In the genomic region with DNA sequence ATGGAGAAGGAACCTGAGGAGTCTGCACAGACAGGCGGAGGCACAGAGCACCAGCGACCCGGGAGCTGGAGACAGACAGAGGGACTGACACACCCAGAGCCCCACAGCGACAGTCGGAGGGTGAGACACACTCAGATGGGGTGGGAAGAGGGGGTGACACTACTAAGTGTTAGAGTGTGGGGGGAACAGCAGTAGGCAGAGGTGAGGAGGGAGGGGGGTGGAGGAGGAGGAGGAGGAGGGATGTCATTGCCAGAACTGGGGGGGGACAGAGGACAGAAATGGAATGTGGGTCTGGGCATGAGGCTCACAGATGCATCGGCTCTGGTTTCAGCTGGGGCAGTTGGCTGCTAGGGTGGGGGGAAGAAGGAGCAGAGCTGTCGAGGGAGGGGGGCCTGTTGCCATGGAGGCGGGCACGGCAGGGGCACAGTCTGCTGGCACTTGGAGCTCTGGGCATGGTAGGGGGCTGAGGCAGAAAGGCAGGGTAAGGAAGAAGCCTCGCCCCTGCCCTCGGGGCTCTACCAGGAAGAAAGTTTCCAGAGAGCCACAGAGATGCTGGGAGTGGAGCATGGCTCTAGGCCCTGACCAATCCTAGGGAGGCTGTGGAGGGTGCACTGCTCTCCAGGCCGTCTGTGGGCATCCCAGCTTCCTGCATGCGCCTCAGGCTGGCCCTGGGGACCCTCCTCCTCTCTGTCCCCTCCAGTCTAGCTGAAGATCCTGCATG, we compare ENCODE assay signal across 13 cellular contexts. TPM values are rescaled to one million over a fixed set of nuclear protein-coding genes. Genes with fewer than 3 reads are reported as not detected.
DNase-seq lines count a peak whose midpoint lies in the region; ATAC-seq and TF ChIP-seq lines count a peak whose summit lies in the region.
"Had no signal": no experiment of that assay in that cellular context is flagged by ENCODE, and none has a peak within 500 bp of the region (broad histone marks: within the 10 kb centered on the region; RNA-seq: fewer than 3 reads in every experiment).

No MANE protein-coding gene starts in this region.

- no peak overlapping the region for H2AFZ ChIP-seq in GM23338

- H3K36me3 ChIP-seq in GM23338 (ENCODE audit: insufficient read depth) (no peaks in the 10 kb centered on the region), WERI-Rb-1 (no peaks in the 10 kb centered on the region; the same call in 1 of the 2 replicates), skeletal muscle tissue (ENCODE audit: control insufficient read depth in 3 of 3, insufficient read depth in 3 of 3, low read length in 3 of 3) (peaks cover 0 to 5% (median 0%) of the 10 kb centered on the region in 3 donors)

- WGBS in right cardiac atrium = 41% methylated on average over 13 of the region's 13 CpGs

- H3K4me1 Mint-ChIP-seq in GM23338 = peaks cover 84% of the 10 kb centered on the region
- peaks cover 61% of the 10 kb centered on the region for H3K4me1 Mint-ChIP-seq in stimulated activated memory B cell treated with anti-CD40 and anti-IgM and Interleukin-4, amounts not matched to agents 10 μg/mL and 1 μg/mL and 100 μg/mL, for 72 hours

- no peak overlapping the region for H3K4me2 ChIP-seq in GM23338

- H3K27me3 ChIP-seq in GM23338 (ENCODE audit: insufficient read depth) (no peaks in the 10 kb centered on the region), WERI-Rb-1 (ENCODE audit: insufficient read depth, low read depth, severe bottlenecking) (no peaks in the 10 kb centered on the region), right cardiac atrium (ENCODE audit: control insufficient read depth, insufficient read depth) (no peaks in the 10 kb centered on the region), skeletal muscle tissue (ENCODE audit: control insufficient read depth in 3 of 3, insufficient read depth in 3 of 3, low read length in 3 of 3) (no peaks in the 10 kb centered on the region)

- H3K9me3 ChIP-seq in WERI-Rb-1 (ENCODE audit: severe bottlenecking) (no peaks in the 10 kb centered on the region), right cardiac atrium (ENCODE audit: control insufficient read depth, low read length) (no peaks in the 10 kb centered on the region), skeletal muscle tissue (ENCODE audit: control insufficient read depth in 3 of 3, low read length in 3 of 3) (no peaks in the 10 kb centered on the region)

- H3F3A ChIP-seq in GM23338 (replicated peaks; ENCODE audit: low read depth) = peaks cover 31% of the 10 kb centered on the region

- H3K4me3 Mint-ChIP-seq in GM23338 = peak overlapping the region; percentile 15; the same call in 1 of the 3 replicates
- no peak overlapping the region for H3K4me3 Mint-ChIP-seq in stimulated activated memory B cell treated with anti-CD40 and anti-IgM and Interleukin-4, amounts not matched to agents 10 μg/mL and 1 μg/mL and 100 μg/mL, for 72 hours
- H3K4me3 Mint-ChIP-seq: natural killer cell treated with Interleukin-12 subunit alpha and Interleukin-12 subunit beta and Interleukin-15 and Interleukin-18, amount 100 ng/mL, for 72 hours had no signal

- H3K4me1 ChIP-seq in GM23338 (ENCODE audit: insufficient read depth) (peaks cover 71% of the 10 kb centered on the region), right cardiac atrium (ENCODE audit: control insufficient read depth, insufficient read depth, low read length) (peaks cover 70% of the 10 kb centered on the region), skeletal muscle tissue (ENCODE audit: control insufficient read depth in 3 of 3, insufficient read depth in 3 of 3, low read length in 3 of 3) (peaks cover 91 to 97% (median 96%) of the 10 kb centered on the region in 3 donors)

- peaks cover 11% of the 10 kb centered on the region for H4K20me1 ChIP-seq in GM23338 (replicated peaks; ENCODE audit: insufficient read depth)

- H3K4me3 ChIP-seq in GM23338 = no peak overlapping the region
- H3K4me3 ChIP-seq in WERI-Rb-1 (ENCODE audit: low read depth, low read length) = no peak overlapping the region
- H3K4me3 ChIP-seq in right cardiac atrium (ENCODE audit: low read length) = no peak overlapping the region
- H3K4me3 ChIP-seq in skeletal muscle tissue (ENCODE audit: low read length in 3 of 3) = peak overlapping the region; percentile 41 to 72 (median 70)
- H3K4me3 ChIP-seq: GM12878 had no signal

- peaks cover 34% of the 10 kb centered on the region for H3K27me3 Mint-ChIP-seq in GM23338 (ENCODE audit: insufficient read depth, low read depth, poor library complexity)
- no peaks in the 10 kb centered on the region for H3K27me3 Mint-ChIP-seq in stimulated activated memory B cell treated with anti-CD40 and anti-IgM and Interleukin-4, amounts not matched to agents 10 μg/mL and 1 μg/mL and 100 μg/mL, for 72 hours
- H3K27me3 Mint-ChIP-seq: natural killer cell treated with Interleukin-12 subunit alpha and Interleukin-12 subunit beta and Interleukin-15 and Interleukin-18, amount 100 ng/mL, for 72 hours had no signal

- no peaks in the 10 kb centered on the region for H3K9me3 Mint-ChIP-seq in GM23338
- no peaks in the 10 kb centered on the region for H3K9me3 Mint-ChIP-seq in stimulated activated memory B cell treated with anti-CD40 and anti-IgM and Interleukin-4, amounts not matched to agents 10 μg/mL and 1 μg/mL and 100 μg/mL, for 72 hours
- H3K9me3 Mint-ChIP-seq: natural killer cell treated with Interleukin-12 subunit alpha and Interleukin-12 subunit beta and Interleukin-15 and Interleukin-18, amount 100 ng/mL, for 72 hours had no signal

- ATAC-seq in GM23338 (no peak), right cardiac atrium (no peak), GM19023 (IDR thresholded peaks at IDR 0.05; ENCODE audit: unreplicated experiment) (no peak)
- ATAC-seq in stimulated activated memory B cell treated with anti-CD40 and anti-IgM and Interleukin-4, amounts not matched to agents 10 μg/mL and 1 μg/mL and 100 μg/mL, for 72 hours = no peak
- ATAC-seq: GM12878; natural killer cell treated with Interleukin-12 subunit alpha and Interleukin-12 subunit beta and Interleukin-15 and Interleukin-18, amount 100 ng/mL, for 72 hours had no signal

- H3K9me2 ChIP-seq in GM23338 (ENCODE audit: insufficient read depth) = no peaks in the 10 kb centered on the region

- peak overlapping the region; percentile 71 to 87 (median 74) for H3K9ac ChIP-seq in skeletal muscle tissue (ENCODE audit: low read depth in 1 of 3, low read length in 3 of 3)

- TF ChIP-seq CTCF in GM23338 (conservative IDR thresholded peaks at IDR 0.05; ENCODE audit: low read depth in 2 of 2) = no peak
- TF ChIP-seq CTCF in WERI-Rb-1 (IDR thresholded peaks at IDR 0.05; ENCODE audit: low read depth, low read length) = no peak

- no peak overlapping the region for H3K27ac Mint-ChIP-seq in GM23338
- H3K27ac Mint-ChIP-seq in stimulated activated memory B cell treated with anti-CD40 and anti-IgM and Interleukin-4, amounts not matched to agents 10 μg/mL and 1 μg/mL and 100 μg/mL, for 72 hours = no peak overlapping the region
- H3K27ac Mint-ChIP-seq: natural killer cell treated with Interleukin-12 subunit alpha and Interleukin-12 subunit beta and Interleukin-15 and Interleukin-18, amount 100 ng/mL, for 72 hours had no signal

- H3K79me2 ChIP-seq in GM23338 (replicated peaks; ENCODE audit: insufficient read depth) = peaks cover 12% of the 10 kb centered on the region

- no peak for DNase-seq in GM23338 (ENCODE audit: low spot score)
- DNase-seq in WERI-Rb-1 = no peak
- DNase-seq in right cardiac atrium = peak in 2 of 3 donors; percentile 66 to 67
- DNase-seq in stimulated activated CD4-positive, alpha-beta T cell treated with anti-CD3 and anti-CD28 coated beads, Interleukin-1b, Interleukin-23, amount 100 ng/mL, for 48 hours = no peak
- no peak for DNase-seq in stimulated activated CD4-positive, alpha-beta T cell treated with anti-CD3 and anti-CD28 coated beads, Interleukin-4, amount 100 ng/mL, for 24 hours
- DNase-seq: activated CD4-positive, CD25-positive, alpha-beta regulatory T cell treated with anti-CD3 and anti-CD28 coated beads, Interleukin-2, amount 50 U/mL, for 72 hours; activated effector memory CD4-positive, alpha-beta T cell treated with anti-CD3 and anti-CD28 coated beads, Interleukin-2, amount 50 U/mL, for 16 hours; NCI-H2081 had no signal

- H3K27ac ChIP-seq in GM23338 (ENCODE audit: low read depth) = 0 out of 2 replicates have a peak overlapping the region, but pooled peaks have one; percentile 63
- H3K27ac ChIP-seq in WERI-Rb-1 = peak overlapping the region; percentile 50
- H3K27ac ChIP-seq in right cardiac atrium (ENCODE audit: low read length) = peak overlapping the region; percentile 73
- H3K27ac ChIP-seq in skeletal muscle tissue (ENCODE audit: low read depth, low read length) = peak overlapping the region; percentile 94

- intact Hi-C loops in right cardiac atrium (cut with DNase I) = loop anchor here in 2 of 4 donors (5.0 kb wide), 2 partner anchors 36 to 39 kb away; partner anchors contain the start of gene AHDC1 (in 1 of the 2)

- no peaks in the 10 kb centered on the region; the same call in 2 of the 3 replicates for H3K36me3 Mint-ChIP-seq in GM23338 (ENCODE audit: low read depth)
- no peaks in the 10 kb centered on the region for H3K36me3 Mint-ChIP-seq in stimulated activated memory B cell treated with anti-CD40 and anti-IgM and Interleukin-4, amounts not matched to agents 10 μg/mL and 1 μg/mL and 100 μg/mL, for 72 hours
- H3K36me3 Mint-ChIP-seq: natural killer cell treated with Interleukin-12 subunit alpha and Interleukin-12 subunit beta and Interleukin-15 and Interleukin-18, amount 100 ng/mL, for 72 hours had no signal

TF ChIP-seq in GM23338, 12 proteins besides CTCF, POLR2A, EP300 and RAD21 (continues in another document):
- TF ChIP-seq STAT1 (IDR thresholded peaks at IDR 0.05; ENCODE audit: unreplicated experiment) (no peak), EZH2 (IDR thresholded peaks at IDR 0.05; ENCODE audit: low read depth, unreplicated experiment) (no peak), POLR2AphosphoS5 (IDR thresholded peaks at IDR 0.05; ENCODE audit: low read depth) (no peak)

RNA-seq across cellular contexts. Expression of gene AHDC1, which starts 37.3 kb away (rescaled TPM):
- 19.1 and 22.2 TPM in 2 replicates for total RNA-seq in GM23338 (2014; rRNA removed; shearing (Covaris generic))
- 6.8 and 8.3 TPM in 2 replicates for polyA plus RNA-seq in GM23338 (2016; fragmentation: Nextera tagmentation; extraction: Ambion mirVana)
- total RNA-seq in right cardiac atrium = 10 to 100 TPM; 40.4 to 53.5 (median 50.6) TPM
- polyA plus RNA-seq in right cardiac atrium = 26.3 TPM
- 19.8 TPM for total RNA-seq in skeletal muscle tissue

Comparison
In these comparisons a context has a peak if more than half of its experiments do, and no peak if none do; other contexts are left out.
1. DNase-seq: peak in right cardiac atrium (2 of 3); none in GM23338 (single experiment), WERI-Rb-1 (single experiment), stimulated activated CD4-positive, alpha-beta T cell treated with anti-CD3 and anti-CD28 coated beads, Interleukin-1b, Interleukin-23, amount 100 ng/mL, for 48 hours (single experiment) and stimulated activated CD4-positive, alpha-beta T cell treated with anti-CD3 and anti-CD28 coated beads, Interleukin-4, amount 100 ng/mL, for 24 hours (single experiment).
2. H3K4me3 ChIP-seq: peak in skeletal muscle tissue (3 of 3); none in GM23338 (single experiment), WERI-Rb-1 (single experiment) and right cardiac atrium (single experiment).
3. Peak in every context shown above with its lines, with median percentiles within 50 percentile points of each other: H3K27ac ChIP-seq.